26 cellular contexts compared by ENCODE assay signal in the genomic region with DNA sequence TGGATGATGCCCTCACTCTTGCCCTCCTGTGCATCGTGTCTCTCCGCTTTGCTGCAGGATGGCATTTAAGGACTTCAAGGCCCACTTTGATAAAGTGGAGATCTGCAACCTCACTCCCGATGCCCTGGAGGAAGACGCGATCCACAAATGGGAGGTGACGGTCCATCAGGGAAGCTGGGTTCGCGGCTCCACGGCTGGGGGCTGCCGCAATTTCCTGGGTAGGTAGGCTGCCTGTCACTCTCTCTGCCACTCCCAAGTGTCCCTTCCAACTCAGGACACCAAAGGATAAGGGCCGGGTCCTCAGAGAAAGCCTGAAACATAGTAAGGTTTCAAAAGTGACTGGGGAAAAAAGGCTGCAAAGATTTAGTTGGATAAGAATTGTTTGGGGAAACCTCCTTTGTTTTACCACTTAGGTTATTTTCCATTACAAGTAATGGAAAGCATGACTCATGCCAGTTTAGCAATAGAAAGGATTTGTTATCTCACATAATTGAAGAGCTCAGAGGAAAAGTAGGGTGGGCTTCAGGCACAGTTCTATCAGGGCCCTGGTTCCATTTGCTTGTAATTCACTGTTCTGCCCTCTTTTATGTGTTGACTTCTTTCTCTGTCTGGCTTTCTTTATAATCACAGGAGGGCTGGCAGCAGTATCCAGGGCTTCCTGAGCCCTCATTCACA. TPM values are rescaled to one million over a fixed set of nuclear protein-coding genes. Genes with fewer than 3 reads are reported as not detected.
A peak's percentile ranks its signal among the peaks of the same experiment; 100 is the strongest.
DNase-seq lines count a peak whose midpoint lies in the region; ATAC-seq, FAIRE-seq and TF ChIP-seq lines count a peak whose summit lies in the region.
"Had no signal": no experiment of that assay in that cellular context is flagged by ENCODE, and none has a peak within 500 bp of the region (broad histone marks: within the 10 kb centered on the region; RNA-seq: fewer than 3 reads in every experiment).

No MANE protein-coding gene starts in this region.

- H3K4me2 ChIP-seq in GM23248 (ENCODE audit: unreplicated experiment) (no peak overlapping the region), IMR-90 (ENCODE audit: low read depth, low read length) (no peak overlapping the region)
- H3K4me2 ChIP-seq: BLaER1 treated with 17β-estradiol and CSF1 and Interleukin-3, amounts not matched to agents 10 nM and 100 nM had no signal

- H2BK120ac ChIP-seq in IMR-90 (ENCODE audit: low read depth, low read length): no peak overlapping the region

- H3K9me3 ChIP-seq in GM23248 (ENCODE audit: low read depth): no peaks in the 10 kb centered on the region
- no peaks in the 10 kb centered on the region for H3K9me3 ChIP-seq in IMR-90 (ENCODE audit: control insufficient read depth, insufficient read depth, low read length)
- H3K9me3 ChIP-seq: BLaER1 treated with 17β-estradiol and CSF1 and Interleukin-3, amounts not matched to agents 10 nM and 100 nM; vagina had no signal

- H3K4me1 Mint-ChIP-seq in activated T-helper 1 cell treated with anti-CD3 and anti-CD28 coated beads, Interleukin-12 subunit alpha, Interleukin-12 subunit beta, Interleukin-2, Interleukin-4 antibody, amounts not matched to agents 30 ng/mL and 10 ng/mL and 1 ng/mL, durations not matched to agents 14 hours and 24 hours and 36 hours (ENCODE audit: low read depth): no peaks in the 10 kb centered on the region
- H3K4me1 Mint-ChIP-seq in Calu3 (ENCODE audit: low read depth, unreplicated experiment): no peaks in the 10 kb centered on the region
- H3K4me1 Mint-ChIP-seq: activated CD4-positive, alpha-beta memory T cell treated with anti-CD3 and anti-CD28 coated beads, Interleukin-2, amount 10 ng/mL, durations not matched to agents 7 days and 5 days; activated naive CD8-positive, alpha-beta T cell treated with anti-CD3 and anti-CD28 coated beads for 36 hours had no signal

- H3K4me1 ChIP-seq in GM23248 (ENCODE audit: insufficient read depth) (no peaks in the 10 kb centered on the region), IMR-90 (ENCODE audit: control insufficient read depth, insufficient read depth, low read length) (no peaks in the 10 kb centered on the region; the same call in 1 of the 2 replicates)
- H3K4me1 ChIP-seq: BLaER1 treated with 17β-estradiol and CSF1 and Interleukin-3, amounts not matched to agents 10 nM and 100 nM; vagina had no signal

- dilution Hi-C loops in IMR-90 (cut with HindIII; ENCODE audit: low sequenced_read_pairs, unreplicated experiment): no loop called here

- no peaks in the 10 kb centered on the region for H3K36me3 ChIP-seq in GM23248 (ENCODE audit: low read depth)
- H3K36me3 ChIP-seq in IMR-90 (ENCODE audit: control insufficient read depth, insufficient read depth, low read length): no peaks in the 10 kb centered on the region
- H3K36me3 ChIP-seq in bronchial epithelial cell (ENCODE audit: control insufficient read depth, insufficient read depth, low read length): no peaks in the 10 kb centered on the region
- H3K36me3 ChIP-seq: BLaER1 treated with 17β-estradiol and CSF1 and Interleukin-3, amounts not matched to agents 10 nM and 100 nM; vagina had no signal

- peaks cover 5% of the 10 kb centered on the region for H3K27me3 Mint-ChIP-seq in activated T-helper 1 cell treated with anti-CD3 and anti-CD28 coated beads, Interleukin-12 subunit alpha, Interleukin-12 subunit beta, Interleukin-2, Interleukin-4 antibody, amounts not matched to agents 30 ng/mL and 10 ng/mL and 1 ng/mL, durations not matched to agents 14 hours and 24 hours and 36 hours (ENCODE audit: insufficient read depth)
- no peaks in the 10 kb centered on the region for H3K27me3 Mint-ChIP-seq in Calu3 (ENCODE audit: unreplicated experiment)

- no peak for ATAC-seq in IMR-90 (ENCODE audit: low read depth)
- ATAC-seq in GM18909 (IDR thresholded peaks at IDR 0.05; ENCODE audit: poor library complexity, unreplicated experiment): no peak
- ATAC-seq: GM12878, sciatic nerve had no signal

- H4K5ac ChIP-seq in IMR-90 (ENCODE audit: low read depth, low read length): no peak overlapping the region

- TF ChIP-seq CTCF in IMR-90 (conservative IDR thresholded peaks at IDR 0.05; ENCODE audit: low read depth, low read length): no peak
- TF ChIP-seq CTCF in bronchial epithelial cell (IDR thresholded peaks at IDR 0.05; ENCODE audit: insufficient read depth, low read length, severe bottlenecking): no peak
- TF ChIP-seq CTCF in fibroblast of villous mesenchyme (IDR thresholded peaks at IDR 0.05; ENCODE audit: insufficient read depth, low read depth, low read length): no peak
- TF ChIP-seq CTCF in Calu3 (IDR thresholded peaks at IDR 0.05; ENCODE audit: unreplicated experiment): no peak

- WGBS in GM23248 (ENCODE audit: low coverage in 1 of 2, low lambda C conversion rate in 2 of 2, missing lambda C conversion rate in 2 of 2), 2 experiments: 73 to 79% methylated on average over 11 of the region's 11 CpGs
- no CpG with 5 or more reads among the region's 11 CpGs for WGBS in IMR-90 (ENCODE audit: extremely low coverage in 2 of 2, insufficient read length in 1 of 2), 2 experiments

- H2AFZ ChIP-seq in GM23248 (no peak overlapping the region), IMR-90 (replicated peaks; ENCODE audit: low read length, poor library complexity) (no peak overlapping the region)

- no peak for TF ChIP-seq RAD21 in IMR-90 (IDR thresholded peaks at IDR 0.05; ENCODE audit: low read length)

- H3K27ac Mint-ChIP-seq in activated T-helper 1 cell treated with anti-CD3 and anti-CD28 coated beads, Interleukin-12 subunit alpha, Interleukin-12 subunit beta, Interleukin-2, Interleukin-4 antibody, amounts not matched to agents 30 ng/mL and 10 ng/mL and 1 ng/mL, durations not matched to agents 14 hours and 24 hours and 36 hours: no peak overlapping the region
- no peak overlapping the region for H3K27ac Mint-ChIP-seq in Calu3 (ENCODE audit: unreplicated experiment)
- H3K27ac Mint-ChIP-seq: activated CD4-positive, alpha-beta memory T cell treated with anti-CD3 and anti-CD28 coated beads, Interleukin-2, amount 10 ng/mL, durations not matched to agents 7 days and 5 days; stimulated activated naive CD8-positive, alpha-beta T cell treated with anti-CD3 and anti-CD28 coated beads, Interleukin-15, Interleukin-2, amounts not matched to agents 100 ng/mL and 50 ng/mL, for 24 hours had no signal

- DNase-seq in GM23248: peak; percentile 47
- DNase-seq in IMR-90: peak; percentile 28
- DNase-seq in bronchial epithelial cell (ENCODE audit: low read depth): peak; percentile 49
- peak; percentile 46 for DNase-seq in fibroblast of villous mesenchyme (ENCODE audit: low read depth)
- DNase-seq in activated T-helper 1 cell treated with anti-CD3 and anti-CD28 coated beads, Interleukin-12 subunit alpha, Interleukin-12 subunit beta, Interleukin-2, Interleukin-4 antibody, amounts not matched to agents 30 ng/mL and 10 ng/mL and 1 ng/mL, durations not matched to agents 14 hours and 24 hours and 36 hours (ENCODE audit: low spot score): no peak
- no peak for DNase-seq in Calu3
- DNase-seq in 8988T: no peak
- DNase-seq: activated CD4-positive, alpha-beta memory T cell treated with anti-CD3 and anti-CD28 coated beads, Interleukin-2, amount 10 ng/mL, durations not matched to agents 7 days and 5 days; activated CD4-positive, CD25-positive, alpha-beta regulatory T cell; activated effector memory CD4-positive, alpha-beta T cell treated with Interleukin-2 at 50 U/mL for 16 hours; activated naive CD8-positive, alpha-beta T cell treated with anti-CD3 and anti-CD28 coated beads for 36 hours; effector CD4-positive, alpha-beta T cell; erythroblast; islet precursor cell; NCI-H1694; NCI-H2171 treated with DMSO at 0.1 percent for 48 hours; NCI-H526 treated with DMSO at 0.1 percent for 48 hours; T1000 had no signal

- intact Hi-C loops in IMR-90 (cut with micrococcal nuclease) (loop anchor here (10.0 kb wide), 1 partner anchor 354 kb away; the partner anchor contains the start of gene PGBD5), Calu3 (cut with micrococcal nuclease; ENCODE audit: unreplicated experiment) (no loop called here)
- intact Hi-C loops in activated T-helper 1 cell treated with anti-CD3 and anti-CD28 coated beads, Interleukin-12 subunit alpha, Interleukin-12 subunit beta, Interleukin-2, Interleukin-4 antibody, amounts not matched to agents 30 ng/mL and 10 ng/mL and 1 ng/mL, durations not matched to agents 14 hours and 24 hours and 36 hours (cut with micrococcal nuclease): no loop called here

- no peak overlapping the region for H2BK5ac ChIP-seq in IMR-90 (ENCODE audit: low read depth, low read length, poor library complexity, severe bottlenecking)

- TF ChIP-seq POLR2A in IMR-90 (IDR thresholded peaks at IDR 0.05; ENCODE audit: low read depth, low read length): no peak

- H3K56ac ChIP-seq in IMR-90 (ENCODE audit: extremely low read depth, insufficient read depth, low read length): no peak overlapping the region

- CTCF ChIA-PET in IMR-90 (lab: Yijun Ruan, JAX): no interaction called here
- CTCF ChIA-PET in Calu3 (lab: Charles Lee): interaction anchor here (0.6 to 0.7 kb wide), 2 partner anchors 14 to 18 kb away, joined by 3 read pairs; no protein-coding TSS in a partner anchor

- no peak overlapping the region for H3K23ac ChIP-seq in IMR-90 (ENCODE audit: low read depth, low read length)

- no peak overlapping the region for H3K14ac ChIP-seq in IMR-90 (replicated peaks; ENCODE audit: low read depth, low read length)

- H3K27ac ChIP-seq in GM23248 (no peak overlapping the region), IMR-90 (ENCODE audit: insufficient read depth, low read length) (no peak overlapping the region)
- H3K27ac ChIP-seq: BLaER1 treated with 17β-estradiol and CSF1 and Interleukin-3, amounts not matched to agents 10 nM and 100 nM; vagina had no signal

- BruUV-seq in IMR-90 (replicated peaks; lab: Mats Ljungman, UMichigan): no TSS peak
- no TSS peak for BruUV-seq in Calu3 (replicated peaks; lab: Mats Ljungman, UMichigan)

- H3K9me3 Mint-ChIP-seq in activated T-helper 1 cell treated with anti-CD3 and anti-CD28 coated beads, Interleukin-12 subunit alpha, Interleukin-12 subunit beta, Interleukin-2, Interleukin-4 antibody, amounts not matched to agents 30 ng/mL and 10 ng/mL and 1 ng/mL, durations not matched to agents 14 hours and 24 hours and 36 hours: no peaks in the 10 kb centered on the region
- no peaks in the 10 kb centered on the region for H3K9me3 Mint-ChIP-seq in Calu3 (ENCODE audit: low read depth, unreplicated experiment)
- H3K9me3 Mint-ChIP-seq: activated CD4-positive, alpha-beta memory T cell treated with anti-CD3 and anti-CD28 coated beads, Interleukin-2, amount 10 ng/mL, durations not matched to agents 7 days and 5 days; activated naive CD8-positive, alpha-beta T cell treated with anti-CD3 and anti-CD28 coated beads for 36 hours; stimulated activated naive CD8-positive, alpha-beta T cell treated with anti-CD3 and anti-CD28 coated beads, Interleukin-15, Interleukin-2, amounts not matched to agents 100 ng/mL and 50 ng/mL, for 24 hours had no signal

- H2AK9ac ChIP-seq in IMR-90 (replicated peaks; ENCODE audit: low read depth, low read length, poor library complexity): no peak overlapping the region

- H4K8ac ChIP-seq in IMR-90 (ENCODE audit: low read depth in 2 of 2, low read length in 2 of 2): no peak overlapping the region

- POLR2A ChIA-PET in IMR-90 (lab: Charles Lee; ENCODE audit: unreplicated experiment): no interaction called here

- no peak overlapping the region for H3K9ac ChIP-seq in GM23248
- H3K9ac ChIP-seq in IMR-90 (ENCODE audit: low read depth, low read length): no peak overlapping the region
- H3K9ac ChIP-seq: BLaER1 treated with 17β-estradiol and CSF1 and Interleukin-3, amounts not matched to agents 10 nM and 100 nM had no signal

- H3K9me2 ChIP-seq in GM23248 (ENCODE audit: insufficient read depth): no peaks in the 10 kb centered on the region

- H2BK20ac ChIP-seq in IMR-90 (ENCODE audit: low read depth, low read length): no peak overlapping the region

- in situ Hi-C loops in GM23248 (cut with MboI) (loop anchor here (10.0 kb wide), 1 partner anchor 144 kb away; no protein-coding TSS in a partner anchor), IMR-90 (cut with MboI; ENCODE audit: low sequenced_read_pairs) (loop anchor here (10.0 kb wide), 1 partner anchor 134 kb away; the partner anchor contains the start of gene COG2)

- H3K36me3 Mint-ChIP-seq in activated T-helper 1 cell treated with anti-CD3 and anti-CD28 coated beads, Interleukin-12 subunit alpha, Interleukin-12 subunit beta, Interleukin-2, Interleukin-4 antibody, amounts not matched to agents 30 ng/mL and 10 ng/mL and 1 ng/mL, durations not matched to agents 14 hours and 24 hours and 36 hours (ENCODE audit: low read depth): no peaks in the 10 kb centered on the region
- H3K36me3 Mint-ChIP-seq in Calu3 (ENCODE audit: insufficient read depth, unreplicated experiment): no peaks in the 10 kb centered on the region
- H3K36me3 Mint-ChIP-seq: activated naive CD8-positive, alpha-beta T cell treated with anti-CD3 and anti-CD28 coated beads for 36 hours had no signal

- FAIRE-seq in bronchial epithelial cell (lab: Jason Lieb, UNC): no peak
- FAIRE-seq: GM12878 had no signal

- H4K20me1 ChIP-seq in GM23248 (ENCODE audit: insufficient read depth): no peaks in the 10 kb centered on the region
- no peaks in the 10 kb centered on the region for H4K20me1 ChIP-seq in IMR-90 (ENCODE audit: insufficient read depth, low read length)
- H4K20me1 ChIP-seq: BLaER1 treated with 17β-estradiol and CSF1 and Interleukin-3, amounts not matched to agents 10 nM and 100 nM had no signal

- H3K9me1 ChIP-seq in IMR-90 (ENCODE audit: insufficient read depth, low read length): no peaks in the 10 kb centered on the region

- no peak overlapping the region for H2AK5ac ChIP-seq in IMR-90 (ENCODE audit: low read depth, low read length)

- H4K91ac ChIP-seq in IMR-90 (ENCODE audit: insufficient read depth, low read depth, low read length): no peak overlapping the region

- no peak overlapping the region for H2BK15ac ChIP-seq in IMR-90 (ENCODE audit: low read depth, low read length)

- H3K27me3 ChIP-seq in GM23248 (replicated peaks; ENCODE audit: insufficient read depth): peaks cover 6% of the 10 kb centered on the region; the same call in 1 of the 2 replicates
- H3K27me3 ChIP-seq in IMR-90 (ENCODE audit: control insufficient read depth, insufficient read depth, low read length): peaks cover 11% of the 10 kb centered on the region
- H3K27me3 ChIP-seq in bronchial epithelial cell (ENCODE audit: control insufficient read depth, insufficient read depth, low read length): no peaks in the 10 kb centered on the region
- H3K27me3 ChIP-seq: BLaER1 treated with 17β-estradiol and CSF1 and Interleukin-3, amounts not matched to agents 10 nM and 100 nM; vagina had no signal

- H3K4me3 Mint-ChIP-seq in activated T-helper 1 cell treated with anti-CD3 and anti-CD28 coated beads, Interleukin-12 subunit alpha, Interleukin-12 subunit beta, Interleukin-2, Interleukin-4 antibody, amounts not matched to agents 30 ng/mL and 10 ng/mL and 1 ng/mL, durations not matched to agents 14 hours and 24 hours and 36 hours: no peak overlapping the region
- H3K4me3 Mint-ChIP-seq in Calu3 (ENCODE audit: low read depth, unreplicated experiment): no peak overlapping the region
- H3K4me3 Mint-ChIP-seq: activated CD4-positive, alpha-beta memory T cell treated with anti-CD3 and anti-CD28 coated beads, Interleukin-2, amount 10 ng/mL, durations not matched to agents 7 days and 5 days; activated naive CD8-positive, alpha-beta T cell treated with anti-CD3 and anti-CD28 coated beads for 36 hours; stimulated activated naive CD8-positive, alpha-beta T cell treated with anti-CD3 and anti-CD28 coated beads, Interleukin-15, Interleukin-2, amounts not matched to agents 100 ng/mL and 50 ng/mL, for 24 hours had no signal

- no peaks in the 10 kb centered on the region for H3F3A ChIP-seq in GM23248 (ENCODE audit: insufficient read depth)

- H3K4me3 ChIP-seq in GM23248: no peak overlapping the region
- no peak overlapping the region for H3K4me3 ChIP-seq in IMR-90 (ENCODE audit: insufficient read depth, low read depth, low read length)
- no peak overlapping the region for H3K4me3 ChIP-seq in bronchial epithelial cell (ENCODE audit: low read depth, low read length)
- H3K4me3 ChIP-seq in fibroblast of villous mesenchyme (ENCODE audit: low read depth, low read length): no peak overlapping the region
- H3K4me3 ChIP-seq: BLaER1 treated with 17β-estradiol and CSF1 and Interleukin-3, amounts not matched to agents 10 nM and 100 nM; GM12878; vagina had no signal

- H3K79me1 ChIP-seq in IMR-90 (ENCODE audit: low read depth in 1 of 2, low read length in 2 of 2): no peaks in the 10 kb centered on the region

- H3K4ac ChIP-seq in IMR-90 (ENCODE audit: low read depth, low read length): no peak overlapping the region

- no peak overlapping the region for H3K18ac ChIP-seq in IMR-90 (ENCODE audit: low read depth, low read length)

- H3K79me2 ChIP-seq in GM23248 (ENCODE audit: insufficient read depth): no peaks in the 10 kb centered on the region

RNA-seq across cellular contexts. Expression of gene CAPN9, which starts 31.9 kb away (rescaled TPM):
- total RNA-seq in GM23248 (2014; rRNA removed; shearing (Covaris generic)): not detected in 2 replicates
- polyA plus RNA-seq in GM23248 (2016; fragmentation: Nextera tagmentation; extraction: Ambion mirVana) (not detected in 2 replicates), IMR-90 (2012; rRNA removed) (not detected in 2 replicates)
- total RNA-seq in IMR-90 (2012; rRNA removed) (not detected in 2 replicates), bronchial epithelial cell (0.13 TPM in 1 of 2 replicates, not detected in the other), fibroblast of villous mesenchyme (not detected in 2 replicates), Calu3 (2022) (not detected in 2 replicates)
- not detected in 2 replicates for polyA plus RNA-seq in IMR-90 (2012; cell fraction: cytosol; rRNA removed)
- not detected in 2 replicates for polyA plus RNA-seq in IMR-90 (2012; cell fraction: nucleus; rRNA removed; ENCODE audit: low replicate concordance)
- total RNA-seq in activated T-helper 1 cell treated with anti-CD3 and anti-CD28 coated beads, Interleukin-12 subunit alpha, Interleukin-12 subunit beta, Interleukin-2, Interleukin-4 antibody, amounts not matched to agents 30 ng/mL and 10 ng/mL and 1 ng/mL, durations not matched to agents 14 hours and 24 hours and 36 hours: not detected in 2 replicates
- total RNA-seq: activated CD4-positive, alpha-beta memory T cell treated with anti-CD3 and anti-CD28 coated beads, Interleukin-2, amount 10 ng/mL, durations not matched to agents 7 days and 5 days; activated naive CD8-positive, alpha-beta T cell treated with anti-CD3 and anti-CD28 coated beads for 36 hours; chondrocyte; GM12878; liver; vagina had no signal
- polyA plus RNA-seq: GM12878, liver had no signal

Comparison
In these comparisons a context has a peak if more than half of its experiments do, and no peak if none do; other contexts are left out.
1. DNase-seq: peak in GM23248 (single experiment), IMR-90 (single experiment), bronchial epithelial cell (single experiment) and fibroblast of villous mesenchyme (single experiment); none in activated T-helper 1 cell treated with anti-CD3 and anti-CD28 coated beads, Interleukin-12 subunit alpha, Interleukin-12 subunit beta, Interleukin-2, Interleukin-4 antibody, amounts not matched to agents 30 ng/mL and 10 ng/mL and 1 ng/mL, durations not matched to agents 14 hours and 24 hours and 36 hours (single experiment), Calu3 (single experiment) and 8988T (single experiment).